Comparison of ENCODE assay signal across 8 cellular contexts in genomic region chr12:125533434-125534029, GRCh38.
A peak's percentile ranks its signal among the peaks of the same experiment; 100 is the strongest.
DNase-seq lines count a peak whose midpoint lies in the region; ATAC-seq and TF ChIP-seq lines count a peak whose summit lies in the region.
"Had no signal": no experiment of that assay in that cellular context is flagged by ENCODE, and none has a peak within 500 bp of the region (broad histone marks: within the 10 kb centered on the region; RNA-seq: fewer than 3 reads in every experiment).

No MANE protein-coding gene starts in this region.

- peaks cover 19% of the 10 kb centered on the region for H3K27me3 ChIP-seq in lower lobe of right lung (ENCODE audit: low read depth)

- TF ChIP-seq CTCF in GM12864 (IDR thresholded peaks at IDR 0.05; ENCODE audit: low read depth, low read length, missing control alignments) = peak; percentile 83
- peak; percentile 76 for TF ChIP-seq CTCF in lower lobe of right lung (IDR thresholded peaks at IDR 0.05)

- H3K4me3 ChIP-seq in GM12864 (ENCODE audit: low read depth, low read length) (no peak overlapping the region), lower lobe of right lung (no peak overlapping the region)

- no peaks in the 10 kb centered on the region for H3K4me1 ChIP-seq in lower lobe of right lung

- in situ Hi-C loops in T47D (cut with HindIII; ENCODE audit: low pct_unique_long_range_greater_than_20kb, low sequenced_read_pairs) = no loop called here

- intact Hi-C loops in lower lobe of right lung (cut with DNase I) = no loop called here

- no peak for DNase-seq in GM12864 (ENCODE audit: low read depth)
- DNase-seq in NCI-H2196 (lab: John Stamatoyannopoulos, UW; ENCODE audit: unreplicated experiment) = peak; percentile 68
- DNase-seq in T47D (ENCODE audit: low read depth in 1 of 2, low spot score in 1 of 2) = peak; percentile 42 to 46
- DNase-seq in lower lobe of right lung = no peak
- DNase-seq in NCI-H446 treated with DMSO at 0.1 percent for 48 hours (lab: John Stamatoyannopoulos, UW) = no peak

- ATAC-seq in GM21619 (IDR thresholded peaks at IDR 0.05; ENCODE audit: unreplicated experiment) (peak; percentile 74), lower lobe of right lung (peak; percentile 59 to 63), GM19324 (IDR thresholded peaks at IDR 0.05; ENCODE audit: low FRiP score, unreplicated experiment) (no peak)
- ATAC-seq: naive thymus-derived CD4-positive, alpha-beta T cell had no signal

- H3K9me3 ChIP-seq in lower lobe of right lung = no peaks in the 10 kb centered on the region

- H3K36me3 ChIP-seq in lower lobe of right lung = no peaks in the 10 kb centered on the region

- no peak overlapping the region for H3K27ac ChIP-seq in lower lobe of right lung

Comparison
In these comparisons a context has a peak if more than half of its experiments do, and no peak if none do; other contexts are left out.
1. DNase-seq: peak in NCI-H2196 (single experiment) and T47D (2 of 2); none in GM12864 (single experiment), lower lobe of right lung (single experiment) and NCI-H446 treated with DMSO at 0.1 percent for 48 hours (single experiment).